ENCODE assay signal across 18 cellular contexts in genomic region chr4:26727849-26728248, GRCh38.
DNase-seq lines count a peak whose midpoint lies in the region; ATAC-seq and TF ChIP-seq lines count a peak whose summit lies in the region.
"Had no signal": no experiment of that assay in that cellular context is flagged by ENCODE, and none has a peak within 500 bp of the region (broad histone marks: within the 10 kb centered on the region; RNA-seq: fewer than 3 reads in every experiment).

No MANE protein-coding gene starts in this region.

- ATAC-seq in HG02938 (IDR thresholded peaks at IDR 0.05; ENCODE audit: unreplicated experiment) (peak; percentile 31), HG03354 (IDR thresholded peaks at IDR 0.05; ENCODE audit: poor library complexity, severe bottlenecking, unreplicated experiment) (peak; percentile 42)
- ATAC-seq: Panc1 had no signal

- H3K36me3 ChIP-seq in neutrophil = no peaks in the 10 kb centered on the region
- H3K36me3 ChIP-seq: SJSA1 had no signal

- peak overlapping the region; percentile 48 for H3K27ac ChIP-seq in neutrophil
- H3K27ac ChIP-seq: SJSA1 had no signal

- H3K27me3 ChIP-seq in neutrophil = no peaks in the 10 kb centered on the region
- H3K27me3 ChIP-seq: SJSA1 had no signal

- peaks cover 6 to 34% of the 10 kb centered on the region in 2 experiments for H3K4me1 ChIP-seq in neutrophil (ENCODE audit: control insufficient read depth in 1 of 2, insufficient read depth in 1 of 2, low read depth in 1 of 2, low read length in 1 of 2)

- H3K4me3 ChIP-seq in neutrophil (ENCODE audit: low read depth in 1 of 2, low read length in 1 of 2) = no peak overlapping the region
- H3K4me3 ChIP-seq: SJSA1 had no signal

- no peaks in the 10 kb centered on the region for H3K9me3 ChIP-seq in neutrophil
- H3K9me3 ChIP-seq: SJSA1 had no signal

- peak; percentile 9 for DNase-seq in NOMO-1 treated with dmso at 0.1 percent for 144 hours (lab: John Stamatoyannopoulos, UW; ENCODE audit: unreplicated experiment)
- DNase-seq in central memory CD4-positive, alpha-beta T cell = no peak
- no peak for DNase-seq in activated CD8-positive, alpha-beta memory T cell treated with anti-CD3 and anti-CD28 coated beads, Interleukin-2, amount 50 U/mL, for 48 hours
- no peak for DNase-seq in GOT3 (lab: John Stamatoyannopoulos, UW)
- DNase-seq: CD4-positive, CD25-positive, alpha-beta regulatory T cell; COR-L47; DND-41; MM.1S; NCI-H1417; NCI-H1694 treated with DMSO at 0.1 percent for 48 hours; NCI-H2081 treated with DMSO at 0.1 percent for 48 hours; NCI-H2171 treated with DMSO at 0.1 percent for 48 hours; NCI-H524 treated with DMSO at 0.1 percent for 48 hours had no signal

- TF ChIP-seq CTCF in neutrophil (IDR thresholded peaks at IDR 0.05) = no peak
